In the genomic region with DNA sequence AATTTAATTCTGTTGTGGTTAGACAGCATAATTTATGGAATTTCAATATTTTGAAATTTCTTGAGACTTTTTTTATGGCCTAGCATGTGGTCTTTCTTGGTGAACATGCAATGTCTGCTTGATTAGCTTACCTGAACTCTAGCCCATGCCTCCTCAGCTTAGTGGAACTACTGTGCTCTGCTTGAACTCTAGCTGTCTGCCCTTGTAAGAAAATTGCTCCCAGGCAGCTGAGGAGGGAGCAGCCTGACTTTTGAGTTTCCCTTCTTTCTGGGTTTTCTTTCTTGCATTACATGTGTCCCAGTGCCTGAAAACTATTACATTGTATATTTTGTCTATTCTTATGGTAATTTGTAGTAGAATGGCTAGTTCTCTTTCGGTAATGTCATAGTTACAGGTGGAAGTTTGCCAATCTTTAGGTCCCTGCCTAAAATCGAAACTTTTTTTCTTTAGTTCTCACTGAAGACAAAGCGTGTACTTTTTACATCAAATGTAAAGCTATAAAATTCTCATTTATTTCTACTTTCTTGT, we compare ENCODE assay signal across 20 cellular contexts.
A peak's percentile ranks its signal among the peaks of the same experiment; 100 is the strongest.
DNase-seq lines count a peak whose midpoint lies in the region; ATAC-seq, FAIRE-seq and TF ChIP-seq lines count a peak whose summit lies in the region.
"Had no signal": no experiment of that assay in that cellular context is flagged by ENCODE, and none has a peak within 500 bp of the region (broad histone marks: within the 10 kb centered on the region; RNA-seq: fewer than 3 reads in every experiment).

No MANE protein-coding gene starts in this region.

- H3K9me3 ChIP-seq in K562 (replicated peaks; ENCODE audit: control insufficient read depth, insufficient read depth, low read depth, low read length) = no peaks in the 10 kb centered on the region
- H3K9me3 ChIP-seq in gastrocnemius medialis = no peaks in the 10 kb centered on the region
- no peaks in the 10 kb centered on the region for H3K9me3 ChIP-seq in prostate gland
- H3K9me3 ChIP-seq: A549, BLaER1 had no signal

- in situ Hi-C loops in K562 (cut with MboI) (no loop called here), gastrocnemius medialis (cut with MboI; ENCODE audit: low sequenced_read_pairs in 4 of 4) (no loop called here)

- H3K9me1 ChIP-seq in K562 (ENCODE audit: control insufficient read depth, insufficient read depth, low read length) = no peaks in the 10 kb centered on the region

- peak; percentile 39; the same call in 1 of the 3 replicates for ATAC-seq in K562
- no peak for ATAC-seq in gastrocnemius medialis
- ATAC-seq in GM21737 (IDR thresholded peaks at IDR 0.05; ENCODE audit: unreplicated experiment) = no peak
- ATAC-seq: A549 had no signal

- H3K4me3 ChIP-seq in H7 (ENCODE audit: insufficient read depth, low read depth, low read length) (no peak overlapping the region), K562 (no peak overlapping the region), gastrocnemius medialis (no peak overlapping the region), prostate gland (no peak overlapping the region)
- H3K4me3 ChIP-seq: A549, BLaER1, SK-N-MC had no signal

- H3K9me3 Mint-ChIP-seq in mesothelial cell of epicardium = no peaks in the 10 kb centered on the region
- H3K9me3 Mint-ChIP-seq: CD4-positive, alpha-beta memory T cell had no signal

- WGBS in K562 (ENCODE audit: insufficient coverage, low coverage, missing lambda C conversion rate) = 63% methylated on average over 3 of the region's 3 CpGs
- 64% methylated on average over 3 of the region's 3 CpGs for WGBS in prostate gland

- no peaks in the 10 kb centered on the region for H3K27me3 Mint-ChIP-seq in mesothelial cell of epicardium (ENCODE audit: low read depth)
- H3K27me3 Mint-ChIP-seq: CD4-positive, alpha-beta memory T cell had no signal

- H3K4me2 ChIP-seq in K562 (ENCODE audit: insufficient read depth, low read length) = no peak overlapping the region
- H3K4me2 ChIP-seq: A549, BLaER1 had no signal

- DNase-seq in H7 (peak; percentile 30), NCI-H69 (lab: John Stamatoyannopoulos, UW) (peak; percentile 22), K562 (ENCODE audit: extremely low read depth in 1 of 4, low spot score in 3 of 4) (no peak), gastrocnemius medialis (no peak), mesothelial cell of epicardium (ENCODE audit: low spot score in 2 of 2, unreplicated experiment in 2 of 2) (no peak), prostate gland (ENCODE audit: low spot score) (no peak)
- DNase-seq: Calu3; CD4-positive, alpha-beta memory T cell; NCI-H1092 treated with DMSO at 0.1 percent for 48 hours; NCI-H146; NCI-H2029 treated with DMSO at 0.1 percent for 48 hours; NCI-H446 treated with DMSO at 0.1 percent for 48 hours; SHP77 had no signal

- H3K9ac ChIP-seq in K562 (ENCODE audit: insufficient read depth in 1 of 2, low read depth in 2 of 2, low read length in 2 of 2) = no peak overlapping the region
- H3K9ac ChIP-seq: BLaER1 had no signal

- TF ChIP-seq CTCF in K562 (IDR thresholded peaks at IDR 0.05 in 2 of 3, conservative IDR thresholded peaks at IDR 0.05 in 1 of 3; ENCODE audit: insufficient read depth in 2 of 3, low read depth in 1 of 3, low read length in 3 of 3) = no peak
- TF ChIP-seq CTCF in gastrocnemius medialis (IDR thresholded peaks at IDR 0.05 in 4 of 5, conservative IDR thresholded peaks at IDR 0.05 in 1 of 5) = no peak
- TF ChIP-seq CTCF in mesothelial cell of epicardium (IDR thresholded peaks at IDR 0.05; ENCODE audit: unreplicated experiment) = no peak
- no peak for TF ChIP-seq CTCF in prostate gland (IDR thresholded peaks at IDR 0.05)

- no peaks in the 10 kb centered on the region for H3K27me3 ChIP-seq in H7 (ENCODE audit: control insufficient read depth, insufficient read depth, low read length)
- H3K27me3 ChIP-seq in K562 (ENCODE audit: control insufficient read depth in 2 of 2, insufficient read depth in 2 of 2, low read length in 2 of 2) = no peaks in the 10 kb centered on the region
- H3K27me3 ChIP-seq in gastrocnemius medialis = no peaks in the 10 kb centered on the region
- H3K27me3 ChIP-seq in prostate gland (replicated peaks; ENCODE audit: insufficient read depth) = no peaks in the 10 kb centered on the region
- H3K27me3 ChIP-seq: BLaER1 had no signal

- no peak for TF ChIP-seq RAD21 in K562 (CRISPR knock-in tag; conservative IDR thresholded peaks at IDR 0.05 in 1 of 2, IDR thresholded peaks at IDR 0.05 in 1 of 2)

- no peaks in the 10 kb centered on the region for H4K20me1 ChIP-seq in K562 (replicated peaks; ENCODE audit: control insufficient read depth, insufficient read depth, low read length)
- H4K20me1 ChIP-seq: BLaER1 had no signal

- 0 out of 3 replicates have a peak, but pooled peaks cover 5% of the 10 kb centered on the region for H3K79me2 ChIP-seq in K562 (ENCODE audit: control insufficient read depth, insufficient read depth, low read length)

- BruUV-seq in K562 (replicated peaks; lab: Mats Ljungman, UMichigan) = no TSS peak

- no peak overlapping the region for H3K4me3 Mint-ChIP-seq in mesothelial cell of epicardium
- H3K4me3 Mint-ChIP-seq: CD4-positive, alpha-beta memory T cell had no signal

- CTCF ChIA-PET in K562 (lab: Yijun Ruan, JAX; ENCODE audit: low intra/inter-chr PET ratio) = no interaction called here

- H3K36me3 ChIP-seq in H7 (replicated peaks; ENCODE audit: control insufficient read depth, insufficient read depth, low read length) (no peaks in the 10 kb centered on the region), K562 (ENCODE audit: control insufficient read depth, insufficient read depth, low read length) (no peaks in the 10 kb centered on the region), gastrocnemius medialis (no peaks in the 10 kb centered on the region), prostate gland (no peaks in the 10 kb centered on the region)

- POLR2A ChIA-PET in K562 (lab: Yijun Ruan, JAX) = interaction anchor here (0.6 kb wide), 1 partner anchor 235 kb away, joined by 3 read pairs; no protein-coding TSS in a partner anchor

- no peak overlapping the region for H2AFZ ChIP-seq in K562 (ENCODE audit: low read depth, low read length)

- no peak for FAIRE-seq in K562 (lab: Jason Lieb, UNC)
- FAIRE-seq: A549, GM12892, GM18507 had no signal

- peaks cover 22% of the 10 kb centered on the region for H3K4me1 Mint-ChIP-seq in mesothelial cell of epicardium
- H3K4me1 Mint-ChIP-seq: CD4-positive, alpha-beta memory T cell had no signal

- TF ChIP-seq POLR2A in K562 (conservative IDR thresholded peaks at IDR 0.05) (no peak), gastrocnemius medialis (IDR thresholded peaks at IDR 0.05) (no peak), prostate gland (IDR thresholded peaks at IDR 0.05) (no peak)

- H3K27ac Mint-ChIP-seq in mesothelial cell of epicardium = no peak overlapping the region
- H3K27ac Mint-ChIP-seq: CD4-positive, alpha-beta memory T cell had no signal

- H3K36me3 Mint-ChIP-seq in mesothelial cell of epicardium = no peaks in the 10 kb centered on the region
- H3K36me3 Mint-ChIP-seq: CD4-positive, alpha-beta memory T cell had no signal

- intact Hi-C loops in K562 (cut with micrococcal nuclease) = no loop called here
- intact Hi-C loops in gastrocnemius medialis (cut with DNase I; ENCODE audit: low total_unique reads) = no loop called here
- intact Hi-C loops in prostate gland (cut with DNase I) = no loop called here

- H3K27ac ChIP-seq in K562 (ENCODE audit: extremely low read depth, low read depth, low read length) = no peak overlapping the region
- H3K27ac ChIP-seq in gastrocnemius medialis = peak overlapping the region in 3 of 4 donors; percentile 9 to 41 (median 37)
- no peak overlapping the region for H3K27ac ChIP-seq in prostate gland
- H3K27ac ChIP-seq: A549, BLaER1, HL-60, SK-N-MC had no signal

- TF ChIP-seq EP300 in K562 (IDR thresholded peaks at IDR 0.05; ENCODE audit: low read length) = no peak

- H3K4me1 ChIP-seq in K562 (replicated peaks in 1 of 2; ENCODE audit: control insufficient read depth in 2 of 2, insufficient read depth in 2 of 2, low read length in 2 of 2) = no peaks in the 10 kb centered on the region; a peak in 1 of 5 replicates
- peaks cover 29 to 32% of the 10 kb centered on the region in 2 donors for H3K4me1 ChIP-seq in gastrocnemius medialis
- H3K4me1 ChIP-seq in prostate gland (replicated peaks) = no peaks in the 10 kb centered on the region
- H3K4me1 ChIP-seq: A549, BLaER1 had no signal

TF ChIP-seq in K562, 482 proteins besides CTCF, POLR2A, EP300 and RAD21:
- TF ChIP-seq, protein P1, sequence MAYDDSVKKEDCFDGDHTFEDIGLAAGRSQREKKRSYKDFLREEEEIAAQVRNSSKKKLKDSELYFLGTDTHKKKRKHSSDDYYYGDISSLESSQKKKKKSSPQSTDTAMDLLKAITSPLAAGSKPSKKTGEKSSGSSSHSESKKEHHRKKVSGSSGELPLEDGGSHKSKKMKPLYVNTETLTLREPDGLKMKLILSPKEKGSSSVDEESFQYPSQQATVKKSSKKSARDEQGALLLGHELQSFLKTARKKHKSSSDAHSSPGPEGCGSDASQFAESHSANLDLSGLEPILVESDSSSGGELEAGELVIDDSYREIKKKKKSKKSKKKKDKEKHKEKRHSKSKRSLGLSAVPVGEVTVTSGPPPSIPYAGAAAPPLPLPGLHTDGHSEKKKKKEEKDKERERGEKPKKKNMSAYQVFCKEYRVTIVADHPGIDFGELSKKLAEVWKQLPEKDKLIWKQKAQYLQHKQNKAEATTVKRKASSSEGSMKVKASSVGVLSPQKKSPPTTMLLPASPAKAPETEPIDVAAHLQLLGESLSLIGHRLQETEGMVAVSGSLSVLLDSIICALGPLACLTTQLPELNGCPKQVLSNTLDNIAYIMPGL (CRISPR knock-in tag; IDR thresholded peaks at IDR 0.05) = no peak
- TF ChIP-seq PPARD (CRISPR knock-in tag; IDR thresholded peaks at IDR 0.05) (no peak), SRSF9 (IDR thresholded peaks at IDR 0.05; ENCODE audit: borderline replicate concordance, low read depth, low read length) (no peak), NFIC (IDR thresholded peaks at IDR 0.05) (peak; percentile 5; the same call in 1 of the 2 replicates), ZNF121 (CRISPR knock-in tag; conservative IDR thresholded peaks at IDR 0.05) (no peak)
- TF ChIP-seq, protein P2, sequence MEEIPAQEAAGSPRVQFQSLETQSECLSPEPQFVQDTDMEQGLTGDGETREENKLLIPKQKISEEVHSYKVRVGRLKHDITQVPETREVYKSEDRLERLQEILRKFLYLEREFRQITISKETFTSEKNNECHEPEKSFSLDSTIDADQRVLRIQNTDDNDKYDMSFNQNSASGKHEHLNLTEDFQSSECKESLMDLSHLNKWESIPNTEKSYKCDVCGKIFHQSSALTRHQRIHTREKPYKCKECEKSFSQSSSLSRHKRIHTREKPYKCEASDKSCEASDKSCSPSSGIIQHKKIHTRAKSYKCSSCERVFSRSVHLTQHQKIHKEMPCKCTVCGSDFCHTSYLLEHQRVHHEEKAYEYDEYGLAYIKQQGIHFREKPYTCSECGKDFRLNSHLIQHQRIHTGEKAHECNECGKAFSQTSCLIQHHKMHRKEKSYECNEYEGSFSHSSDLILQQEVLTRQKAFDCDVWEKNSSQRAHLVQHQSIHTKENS (CRISPR knock-in tag; IDR thresholded peaks at IDR 0.05) = no peak

Comparison
In these comparisons a context has a peak if more than half of its experiments do, and no peak if none do; other contexts are left out.
1. DNase-seq: peak in H7 (single experiment) and NCI-H69 (single experiment); none in K562 (0 of 4), gastrocnemius medialis (0 of 2), mesothelial cell of epicardium (0 of 2) and prostate gland (single experiment).
2. H3K27ac ChIP-seq: peak in gastrocnemius medialis (3 of 4); none in K562 (single experiment) and prostate gland (0 of 2).